Comparison of ENCODE assay signal across 21 cellular contexts in genomic region chr5:66538531-66538930, GRCh38.
"Had no signal": no experiment of that assay in that cellular context is flagged by ENCODE, and none has a peak within 500 bp of the region (broad histone marks: within the 10 kb centered on the region; RNA-seq: fewer than 3 reads in every experiment).

No MANE protein-coding gene starts in this region.

- H3K4me1 ChIP-seq: body of pancreas, left ventricle myocardium inferior, psoas muscle, right atrium auricular region, tibial artery had no signal

- H3K9me3 ChIP-seq: body of pancreas, left ventricle myocardium inferior, neutrophil, ovary, psoas muscle, right atrium auricular region, tibial artery had no signal

- H3K27ac ChIP-seq: body of pancreas, left ventricle myocardium inferior, neutrophil, ovary, psoas muscle, right atrium auricular region, tibial artery, VCaP had no signal

- DNase-seq: activated CD8-positive, alpha-beta memory T cell treated with anti-CD3 and anti-CD28 coated beads, Interleukin-2, amount 10 ng/mL, durations not matched to agents 7 days and 5 days; activated CD8-positive, alpha-beta T cell treated with anti-CD3 and anti-CD28 coated beads for 36 hours; activated effector memory CD4-positive, alpha-beta T cell treated with anti-CD3 and anti-CD28 coated beads, Interleukin-2, amount 50 U/mL, for 16 hours; activated naive CD4-positive, alpha-beta T cell treated with anti-CD3 and anti-CD28 coated beads, Interleukin-2, amount 10 ng/mL, durations not matched to agents 7 days and 5 days; activated T-cell treated with anti-CD3 and anti-CD28 coated beads for 4 hours; amygdala; body of pancreas; erythroblast; foreskin melanocyte; kidney glomerular epithelial cell; left ventricle myocardium inferior; midbrain; ovary; psoas muscle; substantia nigra; T-helper 2 cell; tibial artery had no signal

- H3K4me3 ChIP-seq: body of pancreas, left ventricle myocardium inferior, ovary, psoas muscle, right atrium auricular region, tibial artery had no signal

- H3K36me3 ChIP-seq: left ventricle myocardium inferior, neutrophil, ovary, right atrium auricular region, tibial artery had no signal

- H3K27me3 ChIP-seq: body of pancreas, neutrophil, ovary, right atrium auricular region, tibial artery had no signal

- FAIRE-seq: urothelium cell line had no signal
